In genomic region chr3:142866841-142867631, GRCh38 we compare ENCODE assay signal across 1 cellular context.
TF ChIP-seq lines count a peak whose summit lies in the region.

No MANE protein-coding gene starts in this region.

TF ChIP-seq in HepG2, 621 proteins besides CTCF, POLR2A, EP300 and RAD21 (continued from another document):
- TF ChIP-seq MAZ (IDR thresholded peaks at IDR 0.05; ENCODE audit: borderline replicate concordance, low read depth, low read length) (no peak), MAZ (CRISPR knock-in tag; IDR thresholded peaks at IDR 0.05; ENCODE audit: low read depth) (no peak), ZNF280D (CRISPR knock-in tag; IDR thresholded peaks at IDR 0.05) (no peak), ZMYM4 (CRISPR knock-in tag; IDR thresholded peaks at IDR 0.05) (peak; percentile 51; the same call in 1 of the 2 replicates), PHB2 (IDR thresholded peaks at IDR 0.05; ENCODE audit: partially characterized antibody) (no peak), HNRNPL (IDR thresholded peaks at IDR 0.05; ENCODE audit: low read depth, low read length) (no peak), ZFP37 (CRISPR knock-in tag; IDR thresholded peaks at IDR 0.05; ENCODE audit: borderline replicate concordance) (no peak), ZNF513 (CRISPR knock-in tag; conservative IDR thresholded peaks at IDR 0.05) (no peak), ZNF33A (CRISPR knock-in tag; IDR thresholded peaks at IDR 0.05; ENCODE audit: borderline replicate concordance) (no peak), E2F1 (CRISPR knock-in tag; IDR thresholded peaks at IDR 0.05) (no peak), ZNF770 (CRISPR knock-in tag; IDR thresholded peaks at IDR 0.05) (no peak), ZFYVE20 (CRISPR knock-in tag; IDR thresholded peaks at IDR 0.05; ENCODE audit: borderline replicate concordance, low read depth) (no peak), ZHX1 (CRISPR knock-in tag; IDR thresholded peaks at IDR 0.05; ENCODE audit: low read depth) (no peak), NR3C1 (CRISPR knock-in tag; IDR thresholded peaks at IDR 0.05) (no peak)
